1 cellular context compared by ENCODE assay signal in the genomic region with DNA sequence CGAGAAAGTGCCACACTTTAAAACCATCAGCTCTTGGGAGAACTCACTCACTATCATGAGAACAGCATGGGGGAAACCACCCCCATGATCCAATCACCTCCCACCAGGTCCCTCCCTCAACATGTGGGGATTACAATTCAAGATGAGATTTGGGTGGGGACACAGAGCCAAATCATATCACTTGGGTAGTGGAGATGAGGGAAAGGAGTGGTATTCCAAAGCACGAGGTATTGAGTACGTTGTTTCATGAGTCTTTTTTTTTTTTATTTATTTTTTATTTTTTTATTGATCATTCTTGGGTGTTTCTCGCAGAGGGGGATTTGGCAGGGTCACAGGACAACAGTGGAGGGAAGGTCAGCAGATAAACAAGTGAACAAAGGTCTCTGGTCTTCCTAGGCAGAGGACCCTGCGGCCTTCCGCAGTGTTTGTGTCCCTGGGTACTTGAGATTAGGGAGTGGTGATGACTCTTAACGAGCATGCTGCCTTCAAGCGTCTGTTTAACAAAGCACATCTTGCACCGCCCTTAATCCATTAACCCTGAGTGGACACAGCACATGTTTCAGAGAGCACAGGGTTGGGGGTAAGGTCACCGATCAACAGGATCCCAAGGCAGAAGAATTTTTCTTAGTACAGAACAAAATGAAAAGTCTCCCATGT.
TF ChIP-seq lines count a peak whose summit lies in the region.
"Not testable (repeated sequence)": the region's sequence is repeated elsewhere in the genome, so short reads cannot be mapped to it uniquely, and the experiment has no call there.

No MANE protein-coding gene starts in this region.

TF ChIP-seq in K562, 482 proteins besides CTCF, POLR2A, EP300 and RAD21:
- TF ChIP-seq NCOR1 (IDR thresholded peaks at IDR 0.05) (peak; percentile 37), ARID1B (IDR thresholded peaks at IDR 0.05) (peak; percentile 72), NR2C1 (IDR thresholded peaks at IDR 0.05) (peak; percentile 22; the same call in 1 of the 2 replicates), TCF3 (CRISPR knock-in tag; IDR thresholded peaks at IDR 0.05) (0 out of 2 replicates have a peak, but pooled peaks have one; percentile 29), ATF1 (tag; IDR thresholded peaks at IDR 0.05) (0 out of 2 replicates have a peak, but pooled peaks have one; percentile 13), SMARCE1 (IDR thresholded peaks at IDR 0.05) (peak; percentile 57; the same call in 1 of the 2 replicates), TAL1 (IDR thresholded peaks at IDR 0.05) (peak; percentile 41; the same call in 1 of the 2 replicates), DMBX1 (CRISPR knock-in tag; IDR thresholded peaks at IDR 0.05; ENCODE audit: borderline replicate concordance) (0 out of 2 replicates have a peak, but pooled peaks have one; percentile 17), LEF1 (IDR thresholded peaks at IDR 0.05) (0 out of 2 replicates have a peak, but pooled peaks have one; percentile 10), SMARCA4 (IDR thresholded peaks at IDR 0.05) (peak; percentile 25; the same call in 1 of the 2 replicates), CBFA2T2 (conservative IDR thresholded peaks at IDR 0.05) (peak; percentile 52; the same call in 1 of the 2 replicates), DPF2 (IDR thresholded peaks at IDR 0.05) (peak; percentile 79), NFIC (IDR thresholded peaks at IDR 0.05) (0 out of 2 replicates have a peak, but pooled peaks have one; percentile 33), MTA2 (IDR thresholded peaks at IDR 0.05; ENCODE audit: low read depth) (0 out of 2 replicates have a peak, but pooled peaks have one; percentile 4), SOX6 (IDR thresholded peaks at IDR 0.05) (peak; percentile 33; the same call in 1 of the 2 replicates), CBFA2T3 (IDR thresholded peaks at IDR 0.05) (peak; percentile 79), EP400 (IDR thresholded peaks at IDR 0.05) (peak; percentile 72; the same call in 1 of the 2 replicates), CXXC5 (CRISPR knock-in tag; IDR thresholded peaks at IDR 0.05) (peak; percentile 49), L3MBTL2 (IDR thresholded peaks at IDR 0.05) (peak; percentile 61; the same call in 1 of the 2 replicates)
- TF ChIP-seq, protein P1, sequence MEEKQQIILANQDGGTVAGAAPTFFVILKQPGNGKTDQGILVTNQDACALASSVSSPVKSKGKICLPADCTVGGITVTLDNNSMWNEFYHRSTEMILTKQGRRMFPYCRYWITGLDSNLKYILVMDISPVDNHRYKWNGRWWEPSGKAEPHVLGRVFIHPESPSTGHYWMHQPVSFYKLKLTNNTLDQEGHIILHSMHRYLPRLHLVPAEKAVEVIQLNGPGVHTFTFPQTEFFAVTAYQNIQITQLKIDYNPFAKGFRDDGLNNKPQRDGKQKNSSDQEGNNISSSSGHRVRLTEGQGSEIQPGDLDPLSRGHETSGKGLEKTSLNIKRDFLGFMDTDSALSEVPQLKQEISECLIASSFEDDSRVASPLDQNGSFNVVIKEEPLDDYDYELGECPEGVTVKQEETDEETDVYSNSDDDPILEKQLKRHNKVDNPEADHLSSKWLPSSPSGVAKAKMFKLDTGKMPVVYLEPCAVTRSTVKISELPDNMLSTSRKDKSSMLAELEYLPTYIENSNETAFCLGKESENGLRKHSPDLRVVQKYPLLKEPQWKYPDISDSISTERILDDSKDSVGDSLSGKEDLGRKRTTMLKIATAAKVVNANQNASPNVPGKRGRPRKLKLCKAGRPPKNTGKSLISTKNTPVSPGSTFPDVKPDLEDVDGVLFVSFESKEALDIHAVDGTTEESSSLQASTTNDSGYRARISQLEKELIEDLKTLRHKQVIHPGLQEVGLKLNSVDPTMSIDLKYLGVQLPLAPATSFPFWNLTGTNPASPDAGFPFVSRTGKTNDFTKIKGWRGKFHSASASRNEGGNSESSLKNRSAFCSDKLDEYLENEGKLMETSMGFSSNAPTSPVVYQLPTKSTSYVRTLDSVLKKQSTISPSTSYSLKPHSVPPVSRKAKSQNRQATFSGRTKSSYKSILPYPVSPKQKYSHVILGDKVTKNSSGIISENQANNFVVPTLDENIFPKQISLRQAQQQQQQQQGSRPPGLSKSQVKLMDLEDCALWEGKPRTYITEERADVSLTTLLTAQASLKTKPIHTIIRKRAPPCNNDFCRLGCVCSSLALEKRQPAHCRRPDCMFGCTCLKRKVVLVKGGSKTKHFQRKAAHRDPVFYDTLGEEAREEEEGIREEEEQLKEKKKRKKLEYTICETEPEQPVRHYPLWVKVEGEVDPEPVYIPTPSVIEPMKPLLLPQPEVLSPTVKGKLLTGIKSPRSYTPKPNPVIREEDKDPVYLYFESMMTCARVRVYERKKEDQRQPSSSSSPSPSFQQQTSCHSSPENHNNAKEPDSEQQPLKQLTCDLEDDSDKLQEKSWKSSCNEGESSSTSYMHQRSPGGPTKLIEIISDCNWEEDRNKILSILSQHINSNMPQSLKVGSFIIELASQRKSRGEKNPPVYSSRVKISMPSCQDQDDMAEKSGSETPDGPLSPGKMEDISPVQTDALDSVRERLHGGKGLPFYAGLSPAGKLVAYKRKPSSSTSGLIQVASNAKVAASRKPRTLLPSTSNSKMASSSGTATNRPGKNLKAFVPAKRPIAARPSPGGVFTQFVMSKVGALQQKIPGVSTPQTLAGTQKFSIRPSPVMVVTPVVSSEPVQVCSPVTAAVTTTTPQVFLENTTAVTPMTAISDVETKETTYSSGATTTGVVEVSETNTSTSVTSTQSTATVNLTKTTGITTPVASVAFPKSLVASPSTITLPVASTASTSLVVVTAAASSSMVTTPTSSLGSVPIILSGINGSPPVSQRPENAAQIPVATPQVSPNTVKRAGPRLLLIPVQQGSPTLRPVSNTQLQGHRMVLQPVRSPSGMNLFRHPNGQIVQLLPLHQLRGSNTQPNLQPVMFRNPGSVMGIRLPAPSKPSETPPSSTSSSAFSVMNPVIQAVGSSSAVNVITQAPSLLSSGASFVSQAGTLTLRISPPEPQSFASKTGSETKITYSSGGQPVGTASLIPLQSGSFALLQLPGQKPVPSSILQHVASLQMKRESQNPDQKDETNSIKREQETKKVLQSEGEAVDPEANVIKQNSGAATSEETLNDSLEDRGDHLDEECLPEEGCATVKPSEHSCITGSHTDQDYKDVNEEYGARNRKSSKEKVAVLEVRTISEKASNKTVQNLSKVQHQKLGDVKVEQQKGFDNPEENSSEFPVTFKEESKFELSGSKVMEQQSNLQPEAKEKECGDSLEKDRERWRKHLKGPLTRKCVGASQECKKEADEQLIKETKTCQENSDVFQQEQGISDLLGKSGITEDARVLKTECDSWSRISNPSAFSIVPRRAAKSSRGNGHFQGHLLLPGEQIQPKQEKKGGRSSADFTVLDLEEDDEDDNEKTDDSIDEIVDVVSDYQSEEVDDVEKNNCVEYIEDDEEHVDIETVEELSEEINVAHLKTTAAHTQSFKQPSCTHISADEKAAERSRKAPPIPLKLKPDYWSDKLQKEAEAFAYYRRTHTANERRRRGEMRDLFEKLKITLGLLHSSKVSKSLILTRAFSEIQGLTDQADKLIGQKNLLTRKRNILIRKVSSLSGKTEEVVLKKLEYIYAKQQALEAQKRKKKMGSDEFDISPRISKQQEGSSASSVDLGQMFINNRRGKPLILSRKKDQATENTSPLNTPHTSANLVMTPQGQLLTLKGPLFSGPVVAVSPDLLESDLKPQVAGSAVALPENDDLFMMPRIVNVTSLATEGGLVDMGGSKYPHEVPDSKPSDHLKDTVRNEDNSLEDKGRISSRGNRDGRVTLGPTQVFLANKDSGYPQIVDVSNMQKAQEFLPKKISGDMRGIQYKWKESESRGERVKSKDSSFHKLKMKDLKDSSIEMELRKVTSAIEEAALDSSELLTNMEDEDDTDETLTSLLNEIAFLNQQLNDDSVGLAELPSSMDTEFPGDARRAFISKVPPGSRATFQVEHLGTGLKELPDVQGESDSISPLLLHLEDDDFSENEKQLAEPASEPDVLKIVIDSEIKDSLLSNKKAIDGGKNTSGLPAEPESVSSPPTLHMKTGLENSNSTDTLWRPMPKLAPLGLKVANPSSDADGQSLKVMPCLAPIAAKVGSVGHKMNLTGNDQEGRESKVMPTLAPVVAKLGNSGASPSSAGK (IDR thresholded peaks at IDR 0.05): peak; percentile 72
- TF ChIP-seq, protein P2, sequence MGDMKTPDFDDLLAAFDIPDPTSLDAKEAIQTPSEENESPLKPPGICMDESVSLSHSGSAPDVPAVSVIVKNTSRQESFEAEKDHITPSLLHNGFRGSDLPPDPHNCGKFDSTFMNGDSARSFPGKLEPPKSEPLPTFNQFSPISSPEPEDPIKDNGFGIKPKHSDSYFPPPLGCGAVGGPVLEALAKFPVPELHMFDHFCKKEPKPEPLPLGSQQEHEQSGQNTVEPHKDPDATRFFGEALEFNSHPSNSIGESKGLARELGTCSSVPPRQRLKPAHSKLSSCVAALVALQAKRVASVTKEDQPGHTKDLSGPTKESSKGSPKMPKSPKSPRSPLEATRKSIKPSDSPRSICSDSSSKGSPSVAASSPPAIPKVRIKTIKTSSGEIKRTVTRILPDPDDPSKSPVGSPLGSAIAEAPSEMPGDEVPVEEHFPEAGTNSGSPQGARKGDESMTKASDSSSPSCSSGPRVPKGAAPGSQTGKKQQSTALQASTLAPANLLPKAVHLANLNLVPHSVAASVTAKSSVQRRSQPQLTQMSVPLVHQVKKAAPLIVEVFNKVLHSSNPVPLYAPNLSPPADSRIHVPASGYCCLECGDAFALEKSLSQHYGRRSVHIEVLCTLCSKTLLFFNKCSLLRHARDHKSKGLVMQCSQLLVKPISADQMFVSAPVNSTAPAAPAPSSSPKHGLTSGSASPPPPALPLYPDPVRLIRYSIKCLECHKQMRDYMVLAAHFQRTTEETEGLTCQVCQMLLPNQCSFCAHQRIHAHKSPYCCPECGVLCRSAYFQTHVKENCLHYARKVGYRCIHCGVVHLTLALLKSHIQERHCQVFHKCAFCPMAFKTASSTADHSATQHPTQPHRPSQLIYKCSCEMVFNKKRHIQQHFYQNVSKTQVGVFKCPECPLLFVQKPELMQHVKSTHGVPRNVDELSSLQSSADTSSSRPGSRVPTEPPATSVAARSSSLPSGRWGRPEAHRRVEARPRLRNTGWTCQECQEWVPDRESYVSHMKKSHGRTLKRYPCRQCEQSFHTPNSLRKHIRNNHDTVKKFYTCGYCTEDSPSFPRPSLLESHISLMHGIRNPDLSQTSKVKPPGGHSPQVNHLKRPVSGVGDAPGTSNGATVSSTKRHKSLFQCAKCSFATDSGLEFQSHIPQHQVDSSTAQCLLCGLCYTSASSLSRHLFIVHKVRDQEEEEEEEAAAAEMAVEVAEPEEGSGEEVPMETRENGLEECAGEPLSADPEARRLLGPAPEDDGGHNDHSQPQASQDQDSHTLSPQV (IDR thresholded peaks at IDR 0.05): peak; percentile 72
- TF ChIP-seq, protein P3, sequence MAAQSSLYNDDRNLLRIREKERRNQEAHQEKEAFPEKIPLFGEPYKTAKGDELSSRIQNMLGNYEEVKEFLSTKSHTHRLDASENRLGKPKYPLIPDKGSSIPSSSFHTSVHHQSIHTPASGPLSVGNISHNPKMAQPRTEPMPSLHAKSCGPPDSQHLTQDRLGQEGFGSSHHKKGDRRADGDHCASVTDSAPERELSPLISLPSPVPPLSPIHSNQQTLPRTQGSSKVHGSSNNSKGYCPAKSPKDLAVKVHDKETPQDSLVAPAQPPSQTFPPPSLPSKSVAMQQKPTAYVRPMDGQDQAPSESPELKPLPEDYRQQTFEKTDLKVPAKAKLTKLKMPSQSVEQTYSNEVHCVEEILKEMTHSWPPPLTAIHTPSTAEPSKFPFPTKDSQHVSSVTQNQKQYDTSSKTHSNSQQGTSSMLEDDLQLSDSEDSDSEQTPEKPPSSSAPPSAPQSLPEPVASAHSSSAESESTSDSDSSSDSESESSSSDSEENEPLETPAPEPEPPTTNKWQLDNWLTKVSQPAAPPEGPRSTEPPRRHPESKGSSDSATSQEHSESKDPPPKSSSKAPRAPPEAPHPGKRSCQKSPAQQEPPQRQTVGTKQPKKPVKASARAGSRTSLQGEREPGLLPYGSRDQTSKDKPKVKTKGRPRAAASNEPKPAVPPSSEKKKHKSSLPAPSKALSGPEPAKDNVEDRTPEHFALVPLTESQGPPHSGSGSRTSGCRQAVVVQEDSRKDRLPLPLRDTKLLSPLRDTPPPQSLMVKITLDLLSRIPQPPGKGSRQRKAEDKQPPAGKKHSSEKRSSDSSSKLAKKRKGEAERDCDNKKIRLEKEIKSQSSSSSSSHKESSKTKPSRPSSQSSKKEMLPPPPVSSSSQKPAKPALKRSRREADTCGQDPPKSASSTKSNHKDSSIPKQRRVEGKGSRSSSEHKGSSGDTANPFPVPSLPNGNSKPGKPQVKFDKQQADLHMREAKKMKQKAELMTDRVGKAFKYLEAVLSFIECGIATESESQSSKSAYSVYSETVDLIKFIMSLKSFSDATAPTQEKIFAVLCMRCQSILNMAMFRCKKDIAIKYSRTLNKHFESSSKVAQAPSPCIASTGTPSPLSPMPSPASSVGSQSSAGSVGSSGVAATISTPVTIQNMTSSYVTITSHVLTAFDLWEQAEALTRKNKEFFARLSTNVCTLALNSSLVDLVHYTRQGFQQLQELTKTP (IDR thresholded peaks at IDR 0.05; ENCODE audit: low read depth in 1 of 2, partially characterized antibody in 2 of 2): peak in 1 of 2 experiments; percentile 6
- TF ChIP-seq, protein P4, sequence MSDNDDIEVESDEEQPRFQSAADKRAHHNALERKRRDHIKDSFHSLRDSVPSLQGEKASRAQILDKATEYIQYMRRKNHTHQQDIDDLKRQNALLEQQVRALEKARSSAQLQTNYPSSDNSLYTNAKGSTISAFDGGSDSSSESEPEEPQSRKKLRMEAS (CRISPR knock-in tag; IDR thresholded peaks at IDR 0.05): peak; percentile 37; the same call in 1 of the 2 replicates
- not testable (repeated sequence) for TF ChIP-seq NR2C1 (tag; IDR thresholded peaks at IDR 0.05); ATF1 (CRISPR knock-in tag; IDR thresholded peaks at IDR 0.05)
- TF ChIP-seq, protein P5, sequence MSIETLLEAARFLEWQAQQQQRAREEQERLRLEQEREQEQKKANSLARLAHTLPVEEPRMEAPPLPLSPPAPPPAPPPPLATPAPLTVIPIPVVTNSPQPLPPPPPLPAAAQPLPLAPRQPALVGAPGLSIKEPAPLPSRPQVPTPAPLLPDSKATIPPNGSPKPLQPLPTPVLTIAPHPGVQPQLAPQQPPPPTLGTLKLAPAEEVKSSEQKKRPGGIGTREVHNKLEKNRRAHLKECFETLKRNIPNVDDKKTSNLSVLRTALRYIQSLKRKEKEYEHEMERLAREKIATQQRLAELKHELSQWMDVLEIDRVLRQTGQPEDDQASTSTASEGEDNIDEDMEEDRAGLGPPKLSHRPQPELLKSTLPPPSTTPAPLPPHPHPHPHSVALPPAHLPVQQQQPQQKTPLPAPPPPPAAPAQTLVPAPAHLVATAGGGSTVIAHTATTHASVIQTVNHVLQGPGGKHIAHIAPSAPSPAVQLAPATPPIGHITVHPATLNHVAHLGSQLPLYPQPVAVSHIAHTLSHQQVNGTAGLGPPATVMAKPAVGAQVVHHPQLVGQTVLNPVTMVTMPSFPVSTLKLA (conservative IDR thresholded peaks at IDR 0.05): peak; percentile 64 to 75
- TF ChIP-seq, protein P6, sequence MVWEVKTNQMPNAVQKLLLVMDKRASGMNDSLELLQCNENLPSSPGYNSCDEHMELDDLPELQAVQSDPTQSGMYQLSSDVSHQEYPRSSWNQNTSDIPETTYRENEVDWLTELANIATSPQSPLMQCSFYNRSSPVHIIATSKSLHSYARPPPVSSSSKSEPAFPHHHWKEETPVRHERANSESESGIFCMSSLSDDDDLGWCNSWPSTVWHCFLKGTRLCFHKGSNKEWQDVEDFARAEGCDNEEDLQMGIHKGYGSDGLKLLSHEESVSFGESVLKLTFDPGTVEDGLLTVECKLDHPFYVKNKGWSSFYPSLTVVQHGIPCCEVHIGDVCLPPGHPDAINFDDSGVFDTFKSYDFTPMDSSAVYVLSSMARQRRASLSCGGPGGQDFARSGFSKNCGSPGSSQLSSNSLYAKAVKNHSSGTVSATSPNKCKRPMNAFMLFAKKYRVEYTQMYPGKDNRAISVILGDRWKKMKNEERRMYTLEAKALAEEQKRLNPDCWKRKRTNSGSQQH (CRISPR knock-in tag; IDR thresholded peaks at IDR 0.05): 0 out of 2 replicates have a peak, but pooled peaks have one; percentile 37
